ENCODE assay signal across 25 cellular contexts in genomic region chr11:121968638-121969037, GRCh38.
"Had no signal": no experiment of that assay in that cellular context is flagged by ENCODE, and none has a peak within 500 bp of the region (broad histone marks: within the 10 kb centered on the region; RNA-seq: fewer than 3 reads in every experiment).

No MANE protein-coding gene starts in this region.

- H3K27me3 ChIP-seq: colonic mucosa, dorsolateral prefrontal cortex, heart right ventricle, left lung, testis, transverse colon had no signal

- H3K4me1 ChIP-seq: colonic mucosa, left lung, lower lobe of right lung, testis had no signal

- DNase-seq: activated CD4-positive, alpha-beta T cell treated with anti-CD3 and anti-CD28 coated beads for 1 hour; activated CD4-positive, alpha-beta T cell treated with anti-CD3 and anti-CD28 coated beads, Interleukin-2, amount 50 U/mL, for 1 hour; activated CD8-positive, alpha-beta memory T cell treated with anti-CD3 and anti-CD28 coated beads, Interleukin-2, amount 10 ng/mL, durations not matched to agents 7 days and 5 days; activated CD8-positive, alpha-beta T cell treated with anti-CD3 and anti-CD28 coated beads, Interleukin-2, amount 10 ng/mL, durations not matched to agents 7 days and 5 days; activated naive CD8-positive, alpha-beta T cell treated with anti-CD3 and anti-CD28 coated beads, Interleukin-2, amount 50 U/mL, for 24 hours; activated T-cell treated with anti-CD3 and anti-CD28 coated beads, Interleukin-2, amount 50 U/mL, for 48 hours; colonic mucosa; dorsolateral prefrontal cortex; effector memory CD4-positive, alpha-beta T cell; erythroblast; foreskin melanocyte; heart right ventricle; kidney glomerular epithelial cell; left lung; lower lobe of right lung; mesenchymal stem cell; natural killer cell; right cardiac atrium; stimulated activated CD4-positive, alpha-beta T cell treated with anti-CD3 and anti-CD28 coated beads, Interleukin-12 subunit alpha, Interleukin-12 subunit beta, amount 100 ng/mL, for 4 hours; stimulated activated CD4-positive, alpha-beta T cell treated with anti-CD3 and anti-CD28 coated beads, Interleukin-4, amount 100 ng/mL, for 1 hour; stimulated activated naive CD8-positive, alpha-beta T cell treated with anti-CD3 and anti-CD28 coated beads, Interleukin-15, Interleukin-2, amounts not matched to agents 100 U/mL and 50 U/mL, for 24 hours; T-helper 17 cell; testis; transverse colon had no signal

- H3K4me3 ChIP-seq: colonic mucosa, dorsolateral prefrontal cortex, heart right ventricle, left lung, lower lobe of right lung, skin epidermis, testis, transverse colon had no signal

- H3K36me3 ChIP-seq: colonic mucosa, heart right ventricle, left lung, lower lobe of right lung, transverse colon had no signal

- H3K27ac ChIP-seq: colonic mucosa, heart right ventricle, left lung, lower lobe of right lung, skin epidermis, testis, transverse colon had no signal

- H3K9me3 ChIP-seq: colonic mucosa, left lung, lower lobe of right lung, testis, transverse colon had no signal
